ENCODE assay signal across 21 cellular contexts in the genomic region with DNA sequence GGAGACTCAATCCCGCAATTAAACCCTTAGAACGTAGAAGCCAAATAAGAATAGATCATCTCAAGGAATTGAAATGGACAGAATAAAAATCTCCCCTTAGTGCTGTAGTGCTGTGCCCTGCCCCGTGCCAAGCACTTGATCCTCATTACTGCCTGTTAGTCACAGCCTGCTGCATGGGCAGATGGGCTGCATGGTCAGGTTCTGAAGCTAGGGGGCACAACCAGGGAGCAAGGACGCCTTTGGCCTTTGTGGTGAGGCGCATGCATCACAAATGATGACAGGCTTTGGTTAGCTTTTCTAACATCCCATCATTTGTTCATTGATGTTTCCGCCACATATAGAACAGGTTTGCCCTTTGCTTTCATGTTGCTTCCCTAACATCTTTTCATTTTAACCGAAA.
DNase-seq lines count a peak whose midpoint lies in the region; ATAC-seq and TF ChIP-seq lines count a peak whose summit lies in the region.
"Had no signal": no experiment of that assay in that cellular context is flagged by ENCODE, and none has a peak within 500 bp of the region (broad histone marks: within the 10 kb centered on the region; RNA-seq: fewer than 3 reads in every experiment).

No MANE protein-coding gene starts in this region.

- H3K4me1 ChIP-seq in BE2C (no peaks in the 10 kb centered on the region), foreskin keratinocyte (peaks cover 4% of the 10 kb centered on the region), trophoblast cell (ENCODE audit: control insufficient read depth in 1 of 2, insufficient read depth in 2 of 2, low read length in 2 of 2) (peaks cover 4 to 13% of the 10 kb centered on the region in 2 experiments), prostate gland (replicated peaks) (no peaks in the 10 kb centered on the region)
- H3K4me1 ChIP-seq: A549; BLaER1 treated with 17β-estradiol and CSF1 and Interleukin-3, amounts not matched to agents 10 nM and 100 nM; SJSA1 had no signal

- no peaks in the 10 kb centered on the region for H3K9me3 ChIP-seq in BE2C
- no peaks in the 10 kb centered on the region for H3K9me3 ChIP-seq in trophoblast cell (ENCODE audit: insufficient read depth, low read depth, low read length)
- H3K9me3 ChIP-seq in prostate gland, result no peaks in the 10 kb centered on the region
- H3K9me3 ChIP-seq: A549, SJSA1 had no signal

- no peaks in the 10 kb centered on the region for H3K27me3 Mint-ChIP-seq in WTC11 (ENCODE audit: low read depth)

- no peak overlapping the region for H3K4ac ChIP-seq in trophoblast cell (ENCODE audit: low read depth, low read length)

- H3K14ac ChIP-seq in trophoblast cell (ENCODE audit: low read length), result peak overlapping the region; percentile 13

- H3K9ac ChIP-seq in trophoblast cell (ENCODE audit: low read length), result no peak overlapping the region
- H3K9ac ChIP-seq: BLaER1 treated with 17β-estradiol and CSF1 and Interleukin-3, amounts not matched to agents 10 nM and 100 nM had no signal

- peak; percentile 51 for ATAC-seq in WTC11
- ATAC-seq in foreskin keratinocyte, result no peak
- ATAC-seq in HG03571 (IDR thresholded peaks at IDR 0.05; ENCODE audit: unreplicated experiment), result no peak
- ATAC-seq in HG03565 (IDR thresholded peaks at IDR 0.05; ENCODE audit: unreplicated experiment), result no peak
- ATAC-seq: A549; CD8-positive, alpha-beta T cell; Panc1 had no signal

- POLR2A ChIA-PET in WTC11 (lab: Charles Lee), result interaction anchor here (0.6 kb wide), 1 partner anchor 75 kb away, joined by 8 read pairs; no protein-coding TSS in a partner anchor

- H3K79me1 ChIP-seq in trophoblast cell (ENCODE audit: low read length), result peaks cover 20% of the 10 kb centered on the region

- no peak for TF ChIP-seq POLR2A in prostate gland (IDR thresholded peaks at IDR 0.05)

- no peak for DNase-seq in BE2C
- DNase-seq in WTC11 (ENCODE audit: low spot score), result peak; percentile 45
- no peak for DNase-seq in foreskin keratinocyte
- DNase-seq in trophoblast cell, result no peak
- no peak for DNase-seq in T-helper 2 cell
- DNase-seq in prostate gland (ENCODE audit: low spot score), result no peak
- DNase-seq: Calu3; CD8-positive, alpha-beta T cell; GF-D8; MV-4-11; NCI-H1417; NCI-H187; NCI-H2107; NCI-H510A; NCI-H748 treated with DMSO at 0.1 percent for 48 hours had no signal

- H3K23ac ChIP-seq in trophoblast cell (ENCODE audit: low read length), result no peak overlapping the region

- no peaks in the 10 kb centered on the region for H3K27me3 ChIP-seq in BE2C
- no peaks in the 10 kb centered on the region for H3K27me3 ChIP-seq in foreskin keratinocyte
- H3K27me3 ChIP-seq in trophoblast cell (ENCODE audit: insufficient read depth, low read length), result no peaks in the 10 kb centered on the region
- no peaks in the 10 kb centered on the region for H3K27me3 ChIP-seq in prostate gland (replicated peaks; ENCODE audit: insufficient read depth)
- H3K27me3 ChIP-seq: BLaER1 treated with 17β-estradiol and CSF1 and Interleukin-3, amounts not matched to agents 10 nM and 100 nM; SJSA1 had no signal

- no peak overlapping the region for H3K4me2 ChIP-seq in trophoblast cell (ENCODE audit: low read length)
- H3K4me2 ChIP-seq: A549; BLaER1 treated with 17β-estradiol and CSF1 and Interleukin-3, amounts not matched to agents 10 nM and 100 nM had no signal

- H4K8ac ChIP-seq in trophoblast cell (ENCODE audit: low read depth, low read length), result no peak overlapping the region

- H3K27ac ChIP-seq in foreskin keratinocyte (no peak overlapping the region), trophoblast cell (ENCODE audit: low read depth, low read length) (no peak overlapping the region), prostate gland (no peak overlapping the region)
- H3K27ac ChIP-seq: A549; BLaER1 treated with 17β-estradiol and CSF1 and Interleukin-3, amounts not matched to agents 10 nM and 100 nM; SJSA1 had no signal

- H3K4me3 Mint-ChIP-seq in WTC11, result no peak overlapping the region
- H3K4me3 Mint-ChIP-seq: CD8-positive, alpha-beta T cell had no signal

- H2BK12ac ChIP-seq in trophoblast cell (ENCODE audit: low read length), result peak overlapping the region; percentile 46

- H4K91ac ChIP-seq in trophoblast cell (ENCODE audit: low read depth, low read length), result peak overlapping the region; percentile 69

- TF ChIP-seq CTCF in BE2C (IDR thresholded peaks at IDR 0.05; ENCODE audit: low read depth, low read length), result peak; percentile 22; the same call in 1 of the 2 replicates
- no peak for TF ChIP-seq CTCF in WTC11 (IDR thresholded peaks at IDR 0.05)
- TF ChIP-seq CTCF in foreskin keratinocyte (conservative IDR thresholded peaks at IDR 0.05), result peak; percentile 27
- no peak for TF ChIP-seq CTCF in prostate gland (IDR thresholded peaks at IDR 0.05)

- WGBS in trophoblast cell (ENCODE audit: extremely low coverage, insufficient coverage, insufficient read length), result no CpG with 5 or more reads among the region's 7 CpGs
- WGBS in prostate gland, result 95% methylated on average over 7 of the region's 7 CpGs

- no peak overlapping the region for H4K12ac ChIP-seq in trophoblast cell (ENCODE audit: low read depth, low read length)

- H3K36me3 ChIP-seq in BE2C (no peaks in the 10 kb centered on the region), trophoblast cell (ENCODE audit: control insufficient read depth in 1 of 2, insufficient read depth in 2 of 2, low read length in 2 of 2) (no peaks in the 10 kb centered on the region), prostate gland (no peaks in the 10 kb centered on the region)
- H3K36me3 ChIP-seq: BLaER1 treated with 17β-estradiol and CSF1 and Interleukin-3, amounts not matched to agents 10 nM and 100 nM; SJSA1 had no signal

- no peak overlapping the region for H3K27ac Mint-ChIP-seq in WTC11
- H3K27ac Mint-ChIP-seq: CD8-positive, alpha-beta T cell had no signal

- H3K4me3 ChIP-seq in BE2C (ENCODE audit: low read depth, low read length), result no peak overlapping the region
- no peak overlapping the region for H3K4me3 ChIP-seq in trophoblast cell (ENCODE audit: low read depth, low read length)
- H3K4me3 ChIP-seq in prostate gland, result no peak overlapping the region
- H3K4me3 ChIP-seq: A549; BLaER1 treated with 17β-estradiol and CSF1 and Interleukin-3, amounts not matched to agents 10 nM and 100 nM; SJSA1 had no signal

- H3K36me3 Mint-ChIP-seq in WTC11, result no peaks in the 10 kb centered on the region
- H3K36me3 Mint-ChIP-seq: CD8-positive, alpha-beta T cell had no signal

- peak overlapping the region; percentile 40 for H3K18ac ChIP-seq in trophoblast cell (ENCODE audit: low read length)

- peak overlapping the region; percentile 6 for H2AK5ac ChIP-seq in trophoblast cell (ENCODE audit: low read length)

- CTCF ChIA-PET in WTC11 (lab: Charles Lee), result interaction anchor here (0.6 to 1.9 kb wide), 11 partner anchors 9 to 496 kb away, joined by 3 to 9 read pairs (median 4); no protein-coding TSS in a partner anchor

- H3K9me3 Mint-ChIP-seq in WTC11, result 0 out of 2 replicates have a peak, but pooled peaks cover 5% of the 10 kb centered on the region

- H2BK120ac ChIP-seq in trophoblast cell (ENCODE audit: insufficient read depth, low read length, poor library complexity), result peak overlapping the region; percentile 78

- H2BK5ac ChIP-seq in trophoblast cell (ENCODE audit: low read depth, low read length, poor library complexity), result peak overlapping the region; percentile 55

- peaks cover 37% of the 10 kb centered on the region for H3K4me1 Mint-ChIP-seq in WTC11

- intact Hi-C loops in prostate gland (cut with DNase I), result loop anchor here (10.0 kb wide), 1 partner anchor 489 kb away; no protein-coding TSS in a partner anchor

- no peaks in the 10 kb centered on the region for H3K79me2 ChIP-seq in trophoblast cell (ENCODE audit: control insufficient read depth, insufficient read depth, low read length, poor library complexity)

- no peak overlapping the region for H2AFZ ChIP-seq in trophoblast cell (ENCODE audit: insufficient read depth, low read length, poor library complexity)

TF ChIP-seq in WTC11, 78 proteins besides CTCF, POLR2A, EP300 and RAD21:
- TF ChIP-seq ZNF317 (CRISPR knock-in tag; IDR thresholded peaks at IDR 0.05; ENCODE audit: borderline replicate concordance, low read depth), result no peak
- TF ChIP-seq HMGA2 (CRISPR knock-in tag; IDR thresholded peaks at IDR 0.05), result no peak
- TF ChIP-seq, protein P1, sequence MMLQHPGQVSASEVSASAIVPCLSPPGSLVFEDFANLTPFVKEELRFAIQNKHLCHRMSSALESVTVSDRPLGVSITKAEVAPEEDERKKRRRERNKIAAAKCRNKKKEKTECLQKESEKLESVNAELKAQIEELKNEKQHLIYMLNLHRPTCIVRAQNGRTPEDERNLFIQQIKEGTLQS (CRISPR knock-in tag; conservative IDR thresholded peaks at IDR 0.05), result no peak
- TF ChIP-seq NR3C1 (CRISPR knock-in tag; conservative IDR thresholded peaks at IDR 0.05; ENCODE audit: low read depth), result no peak
- TF ChIP-seq, protein P2, sequence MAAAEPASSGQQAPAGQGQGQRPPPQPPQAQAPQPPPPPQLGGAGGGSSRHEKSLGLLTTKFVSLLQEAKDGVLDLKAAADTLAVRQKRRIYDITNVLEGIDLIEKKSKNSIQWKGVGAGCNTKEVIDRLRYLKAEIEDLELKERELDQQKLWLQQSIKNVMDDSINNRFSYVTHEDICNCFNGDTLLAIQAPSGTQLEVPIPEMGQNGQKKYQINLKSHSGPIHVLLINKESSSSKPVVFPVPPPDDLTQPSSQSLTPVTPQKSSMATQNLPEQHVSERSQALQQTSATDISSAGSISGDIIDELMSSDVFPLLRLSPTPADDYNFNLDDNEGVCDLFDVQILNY (CRISPR knock-in tag; IDR thresholded peaks at IDR 0.05), result no peak
- TF ChIP-seq ATF1 (CRISPR knock-in tag; IDR thresholded peaks at IDR 0.05), result no peak
- no peak for TF ChIP-seq NR1H2 (CRISPR knock-in tag; IDR thresholded peaks at IDR 0.05)
- TF ChIP-seq CREM (CRISPR knock-in tag; IDR thresholded peaks at IDR 0.05), result no peak
TF ChIP-seq in WTC11: peak in this region for 0.

Comparison
In these comparisons a context has a peak if more than half of its experiments do, and no peak if none do; other contexts are left out.
1. CTCF ChIP-seq: peak in BE2C (single experiment) and foreskin keratinocyte (single experiment); none in WTC11 (single experiment) and prostate gland (0 of 4).